8 cellular contexts compared by ENCODE assay signal in genomic region chr9:110143969-110144545, GRCh38.
DNase-seq lines count a peak whose midpoint lies in the region; ATAC-seq and TF ChIP-seq lines count a peak whose summit lies in the region.

No MANE protein-coding gene starts in this region.

- TF ChIP-seq POLR2A in GM18505 (IDR thresholded peaks at IDR 0.05; ENCODE audit: borderline replicate concordance, extremely low read depth, insufficient read depth, insufficient read length), result no peak

- no peaks in the 10 kb centered on the region for H3K27me3 Mint-ChIP-seq in Calu3 (ENCODE audit: unreplicated experiment)

- H3K9me3 ChIP-seq in Karpas-422 (ENCODE audit: low read length), result no peaks in the 10 kb centered on the region

- ATAC-seq in GM18505 (IDR thresholded peaks at IDR 0.05; ENCODE audit: unreplicated experiment) (peak; percentile 54), GM21619 (IDR thresholded peaks at IDR 0.05; ENCODE audit: unreplicated experiment) (peak; percentile 54), esophagus mucosa (peak; percentile 35)

- peak overlapping the region; percentile 51; the same call in 1 of the 2 replicates for H2AFZ ChIP-seq in Karpas-422 (ENCODE audit: low read length)

- peaks cover 10% of the 10 kb centered on the region for H3K36me3 Mint-ChIP-seq in Calu3 (ENCODE audit: insufficient read depth, unreplicated experiment)

- no TSS peak for BruUV-seq in Calu3 (replicated peaks; lab: Mats Ljungman, UMichigan)

- H3K4me1 ChIP-seq in Karpas-422 (ENCODE audit: low read length), result peaks cover 53% of the 10 kb centered on the region

- peaks cover 31% of the 10 kb centered on the region for H3K4me1 Mint-ChIP-seq in Calu3 (ENCODE audit: low read depth, unreplicated experiment)

- no peaks in the 10 kb centered on the region for H4K20me1 ChIP-seq in Karpas-422 (ENCODE audit: insufficient read depth, low read depth, low read length)

- H3K4me3 ChIP-seq in Karpas-422 (ENCODE audit: low read length), result peak overlapping the region; percentile 43; the same call in 1 of the 2 replicates

- no peak for TF ChIP-seq CTCF in Calu3 (IDR thresholded peaks at IDR 0.05; ENCODE audit: unreplicated experiment)

- no peak overlapping the region for H3K4me3 Mint-ChIP-seq in Calu3 (ENCODE audit: low read depth, unreplicated experiment)

- H3K27ac Mint-ChIP-seq in Calu3 (ENCODE audit: unreplicated experiment), result no peak overlapping the region

- no peaks in the 10 kb centered on the region for H3K9me2 ChIP-seq in Karpas-422 (replicated peaks; ENCODE audit: insufficient read depth, low read length)

- H3K27ac ChIP-seq in Karpas-422 (ENCODE audit: low read length), result peak overlapping the region; percentile 80

- CTCF ChIA-PET in Calu3 (lab: Charles Lee), result interaction anchor here (1.2 kb wide), 1 partner anchor 19 kb away, joined by 3 read pairs; no protein-coding TSS in a partner anchor

- H3K9ac ChIP-seq in Karpas-422 (ENCODE audit: low read length), result peak overlapping the region; percentile 25

- intact Hi-C loops in Calu3 (cut with micrococcal nuclease; ENCODE audit: unreplicated experiment), result loop anchor here (5.0 kb wide), 1 partner anchor 77 kb away; no protein-coding TSS in a partner anchor

- peak overlapping the region; percentile 64 for H3K4me2 ChIP-seq in Karpas-422 (ENCODE audit: low read depth, low read length, poor library complexity, severe bottlenecking)

- DNase-seq in Karpas-422, result peak; percentile 82
- DNase-seq in AG08396 (ENCODE audit: low spot score), result no peak
- DNase-seq in DMS79 (lab: John Stamatoyannopoulos, UW), result no peak
- no peak for DNase-seq in NCI-H1694 (lab: John Stamatoyannopoulos, UW)
- DNase-seq in Calu3, result no peak

- H3K27me3 ChIP-seq in Karpas-422 (ENCODE audit: low read length), result no peaks in the 10 kb centered on the region

- H3K79me2 ChIP-seq in Karpas-422 (ENCODE audit: low read length), result no peaks in the 10 kb centered on the region

- peaks cover 2% of the 10 kb centered on the region for H3K9me3 Mint-ChIP-seq in Calu3 (ENCODE audit: low read depth, unreplicated experiment)

- H3K36me3 ChIP-seq in Karpas-422 (ENCODE audit: insufficient read depth, low read length), result no peaks in the 10 kb centered on the region
